Comparison of ENCODE assay signal across 13 cellular contexts in genomic region chr10:113576853-113577252, GRCh38. TPM values are rescaled to one million over a fixed set of nuclear protein-coding genes. Genes with fewer than 3 reads are reported as not detected.
A peak's percentile ranks its signal among the peaks of the same experiment; 100 is the strongest.
DNase-seq lines count a peak whose midpoint lies in the region; ATAC-seq and TF ChIP-seq lines count a peak whose summit lies in the region.
"Had no signal": no experiment of that assay in that cellular context is flagged by ENCODE, and none has a peak within 500 bp of the region (broad histone marks: within the 10 kb centered on the region; RNA-seq: fewer than 3 reads in every experiment).

No MANE protein-coding gene starts in this region.

- ATAC-seq in activated naive CD4-positive, alpha-beta T cell treated with anti-CD3 and anti-CD28 coated beads, Interleukin-2, amount 50 U/mL, for 72 hours = no peak

- no peak overlapping the region for H3K4me3 ChIP-seq in choroid plexus epithelial cell (ENCODE audit: low read depth, low read length)
- H3K4me3 ChIP-seq: testis had no signal

- no peak overlapping the region for H3K4me3 Mint-ChIP-seq in activated naive CD4-positive, alpha-beta T cell treated with anti-CD3 and anti-CD28 coated beads for 36 hours
- no peak overlapping the region for H3K4me3 Mint-ChIP-seq in nephron progenitor cell
- H3K4me3 Mint-ChIP-seq: activated naive CD8-positive, alpha-beta T cell had no signal

- TF ChIP-seq CTCF in choroid plexus epithelial cell (conservative IDR thresholded peaks at IDR 0.05; ENCODE audit: low read depth, low read length) (no peak), nephron progenitor cell (IDR thresholded peaks at IDR 0.05) (no peak)

- H3K27me3 Mint-ChIP-seq in activated naive CD4-positive, alpha-beta T cell treated with anti-CD3 and anti-CD28 coated beads for 36 hours (ENCODE audit: low read depth) = peaks cover 14% of the 10 kb centered on the region
- peaks cover 28% of the 10 kb centered on the region for H3K27me3 Mint-ChIP-seq in nephron progenitor cell (ENCODE audit: low read depth, poor library complexity)

- DNase-seq in activated naive CD4-positive, alpha-beta T cell treated with anti-CD3 and anti-CD28 coated beads for 36 hours = peak; percentile 22
- DNase-seq in activated naive CD4-positive, alpha-beta T cell treated with anti-CD3 and anti-CD28 coated beads, Interleukin-2, amount 50 U/mL, for 72 hours (ENCODE audit: low spot score in 2 of 2) = no peak
- DNase-seq in NAMALWA (ENCODE audit: low spot score) (peak; percentile 23), choroid plexus epithelial cell (ENCODE audit: low read depth) (peak; percentile 39), nephron progenitor cell (peak; percentile 74), superior temporal gyrus (ENCODE audit: extremely low spot score) (no peak), HCEC 1CT (no peak)
- no peak for DNase-seq in stimulated activated CD8-positive, alpha-beta memory T cell treated with anti-CD3 and anti-CD28 coated beads, Interleukin-4, amount 100 ng/mL, for 48 hours
- DNase-seq: islet precursor cell, NCI-H187 treated with DMSO at 0.1 percent for 48 hours, occipital lobe, testis had no signal

- H3K9me3 Mint-ChIP-seq in activated naive CD4-positive, alpha-beta T cell treated with anti-CD3 and anti-CD28 coated beads for 36 hours = no peaks in the 10 kb centered on the region
- no peaks in the 10 kb centered on the region for H3K9me3 Mint-ChIP-seq in activated naive CD4-positive, alpha-beta T cell treated with anti-CD3 and anti-CD28 coated beads, Interleukin-2, amount 50 U/mL, for 72 hours
- no peaks in the 10 kb centered on the region for H3K9me3 Mint-ChIP-seq in nephron progenitor cell

- no peaks in the 10 kb centered on the region for H3K4me1 Mint-ChIP-seq in activated naive CD4-positive, alpha-beta T cell treated with anti-CD3 and anti-CD28 coated beads for 36 hours (ENCODE audit: low read depth)
- no peaks in the 10 kb centered on the region for H3K4me1 Mint-ChIP-seq in nephron progenitor cell

- H3K36me3 Mint-ChIP-seq in activated naive CD4-positive, alpha-beta T cell treated with anti-CD3 and anti-CD28 coated beads for 36 hours (ENCODE audit: low read depth) = no peaks in the 10 kb centered on the region
- no peaks in the 10 kb centered on the region for H3K36me3 Mint-ChIP-seq in activated naive CD4-positive, alpha-beta T cell treated with anti-CD3 and anti-CD28 coated beads, Interleukin-2, amount 50 U/mL, for 72 hours
- no peaks in the 10 kb centered on the region for H3K36me3 Mint-ChIP-seq in nephron progenitor cell (ENCODE audit: low read depth)
- H3K36me3 Mint-ChIP-seq: activated naive CD8-positive, alpha-beta T cell had no signal

- intact Hi-C loops in activated naive CD4-positive, alpha-beta T cell treated with anti-CD3 and anti-CD28 coated beads for 36 hours (cut with micrococcal nuclease) = no loop called here

- H3K27ac Mint-ChIP-seq in activated naive CD4-positive, alpha-beta T cell treated with anti-CD3 and anti-CD28 coated beads for 36 hours = no peak overlapping the region
- no peak overlapping the region for H3K27ac Mint-ChIP-seq in activated naive CD4-positive, alpha-beta T cell treated with anti-CD3 and anti-CD28 coated beads, Interleukin-2, amount 50 U/mL, for 72 hours
- no peak overlapping the region for H3K27ac Mint-ChIP-seq in nephron progenitor cell
- H3K27ac Mint-ChIP-seq: activated naive CD8-positive, alpha-beta T cell had no signal

- CTCF ChIA-PET in activated naive CD4-positive, alpha-beta T cell treated with anti-CD3 and anti-CD28 coated beads for 36 hours (lab: Charles Lee) = no interaction called here

RNA-seq across cellular contexts. Expression of gene HABP2, which starts 24.0 kb away (rescaled TPM):
- total RNA-seq in activated naive CD4-positive, alpha-beta T cell treated with anti-CD3 and anti-CD28 coated beads for 36 hours = not detected
- not detected for total RNA-seq in activated naive CD4-positive, alpha-beta T cell treated with anti-CD3 and anti-CD28 coated beads, Interleukin-2, amount 50 U/mL, for 72 hours

Comparison
In these comparisons a context has a peak if more than half of its experiments do, and no peak if none do; other contexts are left out.
1. DNase-seq: peak in activated naive CD4-positive, alpha-beta T cell treated with anti-CD3 and anti-CD28 coated beads for 36 hours (single experiment), NAMALWA (single experiment), choroid plexus epithelial cell (single experiment) and nephron progenitor cell (single experiment); none in activated naive CD4-positive, alpha-beta T cell treated with anti-CD3 and anti-CD28 coated beads, Interleukin-2, amount 50 U/mL, for 72 hours (0 of 2), superior temporal gyrus (single experiment), stimulated activated CD8-positive, alpha-beta memory T cell treated with anti-CD3 and anti-CD28 coated beads, Interleukin-4, amount 100 ng/mL, for 48 hours (single experiment) and HCEC 1CT (single experiment).